Comparison of ENCODE assay signal across 15 cellular contexts in the genomic region with DNA sequence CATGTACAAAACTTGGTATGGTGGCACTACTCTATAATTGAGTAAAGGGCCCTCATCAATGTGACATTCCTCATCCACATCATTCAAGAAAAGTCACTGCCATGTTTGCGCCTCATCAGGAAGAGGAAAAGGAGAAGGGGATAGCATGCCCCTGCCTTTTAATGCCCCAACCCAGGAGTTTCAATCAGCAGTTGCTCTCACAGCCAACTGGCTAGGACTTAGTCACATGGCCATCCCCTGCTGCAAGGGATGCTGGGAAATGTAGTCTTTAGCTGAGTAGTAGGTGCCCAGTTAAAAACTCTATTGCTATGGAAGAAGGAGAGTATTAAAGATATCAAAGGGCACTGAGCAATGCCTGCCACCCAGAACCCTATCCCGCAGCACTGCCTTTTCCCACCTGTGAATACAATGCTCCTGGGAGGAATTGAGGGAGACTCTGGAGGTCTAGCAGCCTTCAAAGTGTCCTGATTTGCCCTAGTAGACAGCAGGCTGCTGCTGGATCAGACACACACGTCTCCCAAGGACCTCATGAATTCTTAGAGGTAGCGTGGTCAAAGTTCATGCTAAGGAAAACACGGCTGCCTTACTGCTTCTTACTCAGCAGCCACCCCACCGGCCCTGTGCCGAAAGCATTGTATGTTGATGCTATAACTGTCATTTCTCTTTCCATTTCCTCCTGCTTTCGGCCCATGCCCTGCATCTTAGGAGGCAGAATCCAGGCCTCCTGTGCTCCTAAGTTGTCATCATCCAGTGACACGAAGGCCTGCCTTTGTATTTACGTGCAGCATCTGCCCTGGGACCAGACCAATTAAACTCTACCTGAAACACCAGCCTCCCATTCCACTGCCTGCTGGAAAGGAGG. TPM values are rescaled to one million over a fixed set of nuclear protein-coding genes. Genes with fewer than 3 reads are reported as not detected.
A peak's percentile ranks its signal among the peaks of the same experiment; 100 is the strongest.
DNase-seq lines count a peak whose midpoint lies in the region; ATAC-seq and TF ChIP-seq lines count a peak whose summit lies in the region.
"Had no signal": no experiment of that assay in that cellular context is flagged by ENCODE, and none has a peak within 500 bp of the region (broad histone marks: within the 10 kb centered on the region; RNA-seq: fewer than 3 reads in every experiment).

No MANE protein-coding gene starts in this region.

- H3K4me1 ChIP-seq in hepatocyte (ENCODE audit: insufficient read depth), result no peaks in the 10 kb centered on the region
- H3K4me1 ChIP-seq in adrenal gland (replicated peaks in 1 of 2), result peaks cover 5 to 11% of the 10 kb centered on the region in 2 donors
- H3K4me1 ChIP-seq: pancreas had no signal

- no peak for ATAC-seq in GM21786 (IDR thresholded peaks at IDR 0.05; ENCODE audit: unreplicated experiment)
- ATAC-seq: pancreas had no signal

- no peaks in the 10 kb centered on the region for H3K36me3 ChIP-seq in hepatocyte (replicated peaks; ENCODE audit: insufficient read depth, low read depth)
- H3K36me3 ChIP-seq in adrenal gland (replicated peaks in 1 of 2), result no peaks in the 10 kb centered on the region
- H3K36me3 ChIP-seq: pancreas had no signal

- H3K27me3 ChIP-seq in hepatocyte (no peaks in the 10 kb centered on the region), adrenal gland (no peaks in the 10 kb centered on the region)
- H3K27me3 ChIP-seq: pancreas had no signal

- TF ChIP-seq POLR2A in adrenal gland (IDR thresholded peaks at IDR 0.05), result no peak

- no peaks in the 10 kb centered on the region for H3K79me2 ChIP-seq in hepatocyte

- H3K27ac ChIP-seq in hepatocyte (no peak overlapping the region), adrenal gland (no peak overlapping the region)
- H3K27ac ChIP-seq: pancreas, PC-9 had no signal

- H4K20me1 ChIP-seq in hepatocyte (ENCODE audit: insufficient read depth, poor library complexity, severe bottlenecking), result no peaks in the 10 kb centered on the region

- 88% methylated on average over 10 of the region's 10 CpGs for WGBS in hepatocyte (ENCODE audit: low lambda C conversion rate, missing lambda C conversion rate)
- WGBS in adrenal gland, 4 donors, result 85 to 91% (median 90%) methylated on average over 10 of the region's 10 CpGs

- intact Hi-C loops in adrenal gland (cut with DNase I), result loop anchor here in 1 of 2 donors (10.0 kb wide), 1 partner anchor 165 kb away; no protein-coding TSS in a partner anchor

- TF ChIP-seq CTCF in hepatocyte (IDR thresholded peaks at IDR 0.05; ENCODE audit: poor library complexity) (no peak), adrenal gland (IDR thresholded peaks at IDR 0.05) (no peak)

- no peaks in the 10 kb centered on the region for H3K9me3 ChIP-seq in hepatocyte (ENCODE audit: low read depth)
- peaks cover 0 to 3% (median 0%) of the 10 kb centered on the region in 3 donors for H3K9me3 ChIP-seq in adrenal gland (replicated peaks in 1 of 3)
- H3K9me3 ChIP-seq: pancreas had no signal

- no peak overlapping the region for H3K4me2 ChIP-seq in hepatocyte
- H3K4me2 ChIP-seq: PC-9 had no signal

- H3K4me3 ChIP-seq in hepatocyte (no peak overlapping the region), adrenal gland (no peak overlapping the region)
- H3K4me3 ChIP-seq: pancreas, PC-9 had no signal

- DNase-seq in DMS114 treated with DMSO at 0.1 percent for 48 hours (lab: John Stamatoyannopoulos, UW; ENCODE audit: unreplicated experiment) (peak; percentile 87), HEK293T (ENCODE audit: extremely low spot score) (peak; percentile 27), SW 1271 (lab: John Stamatoyannopoulos, UW) (peak; percentile 17 to 36), hepatocyte (ENCODE audit: low spot score) (peak; percentile 55), KG1 (lab: John Stamatoyannopoulos, UW) (no peak), adrenal gland (no peak)
- DNase-seq: amniotic stem cell; C1 segment of cervical spinal cord; NCI-H187; NCI-H524 treated with DMSO at 0.1 percent for 48 hours; pancreas; stimulated activated CD4-positive, alpha-beta T cell treated with anti-CD3 and anti-CD28 coated beads, Interleukin-4, amount 100 ng/mL, for 24 hours; stimulated activated CD8-positive, alpha-beta memory T cell treated with anti-CD3 and anti-CD28 coated beads, Interleukin-4, amount 100 ng/mL, for 48 hours had no signal

- H3K9me2 ChIP-seq in hepatocyte (replicated peaks; ENCODE audit: insufficient read depth), result no peaks in the 10 kb centered on the region

- POLR2A ChIA-PET in HEK293T (lab: Yijun Ruan, JAX), result no interaction called here

- no peak overlapping the region for H2AFZ ChIP-seq in hepatocyte
- H2AFZ ChIP-seq: PC-9 had no signal

- CTCF ChIA-PET in HEK293T (lab: Yijun Ruan, JAX), result no interaction called here

TF ChIP-seq in HEK293T, 16 proteins besides CTCF, POLR2A, EP300 and RAD21:
- TF ChIP-seq FOXA1 (IDR thresholded peaks at IDR 0.05) (no peak), ARNT (IDR thresholded peaks at IDR 0.05) (no peak), BHLHE40 (IDR thresholded peaks at IDR 0.05; ENCODE audit: borderline replicate concordance) (no peak), NFRKB (IDR thresholded peaks at IDR 0.05) (no peak), TARDBP (IDR thresholded peaks at IDR 0.05) (no peak), FOXK2 (IDR thresholded peaks at IDR 0.05) (no peak), LEF1 (IDR thresholded peaks at IDR 0.05; ENCODE audit: borderline replicate concordance) (no peak), ELF4 (IDR thresholded peaks at IDR 0.05) (no peak)

RNA-seq across cellular contexts. Expression of a gene that starts 10.7 kb away (rescaled TPM):
- total RNA-seq in hepatocyte (69.6 and 80.2 TPM in 2 replicates), adrenal gland (100 to 1,000 TPM in 4 of 8 donors, 10 to 100 TPM in 4; 74.3 to 149 (median 103) TPM)
- polyA plus RNA-seq in hepatocyte (81.9 and 82.9 TPM in 2 replicates), adrenal gland (10 to 100 TPM; 12.1 to 42.9 (median 29.5) TPM)

RNA-seq across cellular contexts. Expression of a gene that starts 44.9 kb away (rescaled TPM):
- total RNA-seq in hepatocyte, result 13.4 and 32.9 TPM in 2 replicates
- 12.6 and 19.6 TPM in 2 replicates for polyA plus RNA-seq in hepatocyte
- total RNA-seq in adrenal gland, result 10 to 100 TPM; 10.9 to 41.3 (median 22.7) TPM
- 10 to 100 TPM; 23.0 to 52.5 (median 38.4) TPM for polyA plus RNA-seq in adrenal gland

Comparison
In these comparisons a context has a peak if more than half of its experiments do, and no peak if none do; other contexts are left out.
1. DNase-seq: peak in DMS114 treated with DMSO at 0.1 percent for 48 hours (single experiment), HEK293T (single experiment), SW 1271 (2 of 2) and hepatocyte (single experiment); none in KG1 (single experiment) and adrenal gland (0 of 7).